Comparison of ENCODE assay signal across 29 cellular contexts in the genomic region with DNA sequence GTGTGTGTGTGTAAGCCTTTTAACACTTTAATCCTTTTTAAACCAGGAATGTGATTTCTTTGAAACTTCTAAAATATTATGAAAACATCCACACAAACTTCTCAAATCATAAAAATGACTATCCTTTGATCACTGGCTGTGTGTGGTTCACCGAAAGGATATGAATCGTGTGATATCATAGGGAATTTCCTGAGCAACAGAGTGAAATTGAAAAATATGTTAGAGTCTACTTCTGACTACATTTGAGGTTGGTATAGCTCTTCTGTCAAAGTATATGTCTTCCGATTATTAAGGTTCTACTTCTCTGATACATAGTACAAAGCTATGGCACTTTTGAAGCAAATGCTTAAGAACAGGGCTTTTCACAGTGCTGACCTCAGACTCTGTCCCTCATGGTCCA. TPM values are rescaled to one million over a fixed set of nuclear protein-coding genes. Genes with fewer than 3 reads are reported as not detected.
DNase-seq lines count a peak whose midpoint lies in the region; ATAC-seq and TF ChIP-seq lines count a peak whose summit lies in the region.
"Had no signal": no experiment of that assay in that cellular context is flagged by ENCODE, and none has a peak within 500 bp of the region (broad histone marks: within the 10 kb centered on the region; RNA-seq: fewer than 3 reads in every experiment).

No MANE protein-coding gene starts in this region.

- H3K27ac ChIP-seq in esophagus squamous epithelium: no peak overlapping the region
- H3K27ac ChIP-seq: cardiac muscle cell, colonic mucosa, epithelial cell of prostate, SK-N-MC had no signal

- TF ChIP-seq CTCF in esophagus squamous epithelium (IDR thresholded peaks at IDR 0.05): no peak

- H3K27me3 Mint-ChIP-seq in activated naive CD8-positive, alpha-beta T cell treated with anti-CD3 and anti-CD28 coated beads, Interleukin-2, amount 50 U/mL, for 24 hours: no peaks in the 10 kb centered on the region
- H3K27me3 Mint-ChIP-seq in activated naive CD8-positive, alpha-beta T cell treated with anti-CD3 and anti-CD28 coated beads for 36 hours: no peaks in the 10 kb centered on the region
- H3K27me3 Mint-ChIP-seq: activated B cell treated with CpG ODN at 0.5 μM for 24 hours; activated naive CD8-positive, alpha-beta T cell treated with anti-CD3 and anti-CD28 coated beads, Interleukin-2, amount 10 ng/mL, durations not matched to agents 7 days and 5 days; B cell; CD4-positive, alpha-beta memory T cell had no signal

- WGBS in esophagus squamous epithelium, 2 donors: 75 to 81% methylated on average over 3 of the region's 3 CpGs

- no peak overlapping the region for H3K4me3 Mint-ChIP-seq in activated naive CD8-positive, alpha-beta T cell treated with anti-CD3 and anti-CD28 coated beads, Interleukin-2, amount 50 U/mL, for 24 hours
- no peak overlapping the region for H3K4me3 Mint-ChIP-seq in activated naive CD8-positive, alpha-beta T cell treated with anti-CD3 and anti-CD28 coated beads for 36 hours
- H3K4me3 Mint-ChIP-seq: activated B cell treated with CpG ODN at 0.5 μM for 24 hours; activated naive CD8-positive, alpha-beta T cell treated with anti-CD3 and anti-CD28 coated beads, Interleukin-2, amount 10 ng/mL, durations not matched to agents 7 days and 5 days; B cell; CD4-positive, alpha-beta memory T cell; immature natural killer cell; nephron had no signal

- TF ChIP-seq POLR2A in esophagus squamous epithelium (IDR thresholded peaks at IDR 0.05): no peak

- no peaks in the 10 kb centered on the region for H3K4me1 ChIP-seq in esophagus squamous epithelium
- H3K4me1 ChIP-seq: colonic mucosa had no signal

- H3K36me3 Mint-ChIP-seq in activated naive CD8-positive, alpha-beta T cell treated with anti-CD3 and anti-CD28 coated beads, Interleukin-2, amount 50 U/mL, for 24 hours (ENCODE audit: low read depth): no peaks in the 10 kb centered on the region
- no peaks in the 10 kb centered on the region for H3K36me3 Mint-ChIP-seq in activated naive CD8-positive, alpha-beta T cell treated with anti-CD3 and anti-CD28 coated beads for 36 hours
- H3K36me3 Mint-ChIP-seq: activated naive CD8-positive, alpha-beta T cell treated with anti-CD3 and anti-CD28 coated beads, Interleukin-2, amount 10 ng/mL, durations not matched to agents 7 days and 5 days had no signal

- no peak overlapping the region for H3K27ac Mint-ChIP-seq in activated naive CD8-positive, alpha-beta T cell treated with anti-CD3 and anti-CD28 coated beads, Interleukin-2, amount 50 U/mL, for 24 hours
- no peak overlapping the region for H3K27ac Mint-ChIP-seq in activated naive CD8-positive, alpha-beta T cell treated with anti-CD3 and anti-CD28 coated beads for 36 hours
- H3K27ac Mint-ChIP-seq: activated B cell treated with CpG ODN at 0.5 μM for 24 hours; activated naive CD8-positive, alpha-beta T cell treated with anti-CD3 and anti-CD28 coated beads, Interleukin-2, amount 10 ng/mL, durations not matched to agents 7 days and 5 days; B cell; CD4-positive, alpha-beta memory T cell; immature natural killer cell; nephron had no signal

- H3K4me1 Mint-ChIP-seq in activated naive CD8-positive, alpha-beta T cell treated with anti-CD3 and anti-CD28 coated beads, Interleukin-2, amount 50 U/mL, for 24 hours: no peaks in the 10 kb centered on the region
- H3K4me1 Mint-ChIP-seq in activated naive CD8-positive, alpha-beta T cell treated with anti-CD3 and anti-CD28 coated beads for 36 hours: peaks cover 4% of the 10 kb centered on the region
- H3K4me1 Mint-ChIP-seq: activated B cell treated with CpG ODN at 0.5 μM for 24 hours; activated naive CD8-positive, alpha-beta T cell treated with anti-CD3 and anti-CD28 coated beads, Interleukin-2, amount 10 ng/mL, durations not matched to agents 7 days and 5 days; B cell; immature natural killer cell; nephron had no signal

- H3K9me3 Mint-ChIP-seq in activated naive CD8-positive, alpha-beta T cell treated with anti-CD3 and anti-CD28 coated beads, Interleukin-2, amount 50 U/mL, for 24 hours: peaks cover 3% of the 10 kb centered on the region
- no peaks in the 10 kb centered on the region for H3K9me3 Mint-ChIP-seq in activated naive CD8-positive, alpha-beta T cell treated with anti-CD3 and anti-CD28 coated beads for 36 hours
- H3K9me3 Mint-ChIP-seq: activated B cell treated with CpG ODN at 0.5 μM for 24 hours had no signal

- intact Hi-C loops in esophagus squamous epithelium (cut with DNase I): no loop called here

- H3K27me3 ChIP-seq in esophagus squamous epithelium: no peaks in the 10 kb centered on the region
- H3K27me3 ChIP-seq: cardiac muscle cell, colonic mucosa had no signal

- H3K9me3 ChIP-seq in esophagus squamous epithelium: no peaks in the 10 kb centered on the region
- H3K9me3 ChIP-seq: colonic mucosa had no signal

- H3K36me3 ChIP-seq in esophagus squamous epithelium: no peaks in the 10 kb centered on the region
- H3K36me3 ChIP-seq: cardiac muscle cell, colonic mucosa had no signal

- ATAC-seq in activated naive CD8-positive, alpha-beta T cell treated with anti-CD3 and anti-CD28 coated beads, Interleukin-2, amount 50 U/mL, for 24 hours: peak; percentile 49
- ATAC-seq in GM19452 (IDR thresholded peaks at IDR 0.05; ENCODE audit: unreplicated experiment): peak; percentile 64
- peak; percentile 72 for ATAC-seq in HG03442 (IDR thresholded peaks at IDR 0.05; ENCODE audit: unreplicated experiment)
- ATAC-seq in stimulated activated naive CD8-positive, alpha-beta T cell treated with anti-CD3 and anti-CD28 coated beads, Interleukin-15, Interleukin-2, amounts not matched to agents 100 U/mL and 50 U/mL, for 24 hours: peak; percentile 32
- no peak for ATAC-seq in HG02970 (IDR thresholded peaks at IDR 0.05; ENCODE audit: low FRiP score, unreplicated experiment)

- H3K4me3 ChIP-seq in esophagus squamous epithelium: no peak overlapping the region
- H3K4me3 ChIP-seq: cardiac muscle cell, colonic mucosa, SK-N-MC had no signal

- no peak for DNase-seq in activated naive CD8-positive, alpha-beta T cell treated with anti-CD3 and anti-CD28 coated beads, Interleukin-2, amount 50 U/mL, for 24 hours
- DNase-seq in activated naive CD8-positive, alpha-beta T cell treated with anti-CD3 and anti-CD28 coated beads for 36 hours: no peak
- no peak for DNase-seq in stimulated activated naive CD8-positive, alpha-beta T cell treated with anti-CD3 and anti-CD28 coated beads, Interleukin-15, Interleukin-2, amounts not matched to agents 100 U/mL and 50 U/mL, for 24 hours
- DNase-seq in esophagus squamous epithelium (lab: John Stamatoyannopoulos, UW): no peak
- no peak for DNase-seq in NCI-H2029 (lab: John Stamatoyannopoulos, UW)
- DNase-seq: activated B cell treated with CpG ODN at 0.5 μM for 24 hours; activated CD4-positive, alpha-beta T cell treated with anti-CD3 and anti-CD28 coated beads, Interleukin-2, amount 50 U/mL, for 48 hours; activated naive CD8-positive, alpha-beta T cell treated with anti-CD3 and anti-CD28 coated beads, Interleukin-2, amount 10 ng/mL, durations not matched to agents 7 days and 5 days; CD4-positive, alpha-beta memory T cell; colonic mucosa; effector CD4-positive, alpha-beta T cell; H7; immature natural killer cell; KBM-7; NCI-H1105 treated with DMSO at 0.1 percent for 48 hours; NCI-H1930; NCI-H526; NK-92 treated with Interleukin-12 subunit alpha and Interleukin-12 subunit beta, amount 100 ng/mL, for 24 hours; stimulated activated CD4-positive, alpha-beta T cell treated with anti-CD3 and anti-CD28 coated beads, Interleukin-4, amount 100 ng/mL, for 4 hours; substantia nigra; trophoblast cell had no signal

RNA-seq across cellular contexts. Expression of a gene that starts 40.3 kb away (rescaled TPM):
- 1 to 10 TPM; 4.3 to 4.9 TPM for total RNA-seq in activated naive CD8-positive, alpha-beta T cell treated with anti-CD3 and anti-CD28 coated beads for 36 hours
- total RNA-seq in esophagus squamous epithelium: 10 to 100 TPM; 13.0 to 31.7 (median 14.2) TPM
